In genomic region chr7:76343931-76344321, GRCh38 we compare ENCODE assay signal across 18 cellular contexts. TPM values are rescaled to one million over a fixed set of nuclear protein-coding genes. Genes with fewer than 3 reads are reported as not detected.
DNase-seq lines count a peak whose midpoint lies in the region; ATAC-seq and TF ChIP-seq lines count a peak whose summit lies in the region.
"Had no signal": no experiment of that assay in that cellular context is flagged by ENCODE, and none has a peak within 500 bp of the region (broad histone marks: within the 10 kb centered on the region; RNA-seq: fewer than 3 reads in every experiment).

No MANE protein-coding gene starts in this region.

- no peak for TF ChIP-seq EP300 in SK-N-SH (IDR thresholded peaks at IDR 0.05; ENCODE audit: borderline replicate concordance in 1 of 2, low read depth in 1 of 2, low read length in 1 of 2)

- no peak overlapping the region for H3K4me3 ChIP-seq in left ventricle myocardium inferior
- no peak overlapping the region for H3K4me3 ChIP-seq in right atrium auricular region
- H3K4me3 ChIP-seq in subcutaneous abdominal adipose tissue (ENCODE audit: low read depth in 1 of 5, low read length in 5 of 5), result no peak overlapping the region
- H3K4me3 ChIP-seq in SK-N-SH (ENCODE audit: low read depth in 2 of 2, low read length in 1 of 2), result no peak overlapping the region

- H3K4me1 Mint-ChIP-seq in activated T-helper 1 cell treated with anti-CD3 and anti-CD28 coated beads, Interleukin-12 subunit alpha, Interleukin-12 subunit beta, Interleukin-2, Interleukin-4 antibody, amounts not matched to agents 30 ng/mL and 10 ng/mL and 1 ng/mL, durations not matched to agents 14 hours and 24 hours and 36 hours (ENCODE audit: low read depth), result peaks cover 65% of the 10 kb centered on the region

- H3K9me2 ChIP-seq in SK-N-SH, result no peaks in the 10 kb centered on the region

- H3K4me3 Mint-ChIP-seq in activated T-helper 1 cell treated with anti-CD3 and anti-CD28 coated beads, Interleukin-12 subunit alpha, Interleukin-12 subunit beta, Interleukin-2, Interleukin-4 antibody, amounts not matched to agents 30 ng/mL and 10 ng/mL and 1 ng/mL, durations not matched to agents 14 hours and 24 hours and 36 hours, result no peak overlapping the region

- peaks cover 60% of the 10 kb centered on the region for H3K36me3 Mint-ChIP-seq in activated T-helper 1 cell treated with anti-CD3 and anti-CD28 coated beads, Interleukin-12 subunit alpha, Interleukin-12 subunit beta, Interleukin-2, Interleukin-4 antibody, amounts not matched to agents 30 ng/mL and 10 ng/mL and 1 ng/mL, durations not matched to agents 14 hours and 24 hours and 36 hours (ENCODE audit: low read depth)

- no peaks in the 10 kb centered on the region for H3K9me3 Mint-ChIP-seq in activated T-helper 1 cell treated with anti-CD3 and anti-CD28 coated beads, Interleukin-12 subunit alpha, Interleukin-12 subunit beta, Interleukin-2, Interleukin-4 antibody, amounts not matched to agents 30 ng/mL and 10 ng/mL and 1 ng/mL, durations not matched to agents 14 hours and 24 hours and 36 hours

- CTCF ChIA-PET in SK-N-SH (lab: Yijun Ruan, JAX), result interaction anchor here (0.9 to 1.4 kb wide), 3 partner anchors 10 to 12 kb away, joined by 3 read pairs; no protein-coding TSS in a partner anchor

- no peak for TF ChIP-seq RAD21 in SK-N-SH (IDR thresholded peaks at IDR 0.05; ENCODE audit: low read length)

- no peak overlapping the region for H2AFZ ChIP-seq in SK-N-SH (ENCODE audit: low read depth)

- H3K27ac Mint-ChIP-seq in activated T-helper 1 cell treated with anti-CD3 and anti-CD28 coated beads, Interleukin-12 subunit alpha, Interleukin-12 subunit beta, Interleukin-2, Interleukin-4 antibody, amounts not matched to agents 30 ng/mL and 10 ng/mL and 1 ng/mL, durations not matched to agents 14 hours and 24 hours and 36 hours, result peak overlapping the region; percentile 1

- H3K4me2 ChIP-seq in SK-N-SH, result no peak overlapping the region

- peaks cover 72% of the 10 kb centered on the region for H3K36me3 ChIP-seq in left ventricle myocardium inferior
- peaks cover 64% of the 10 kb centered on the region for H3K36me3 ChIP-seq in right atrium auricular region
- peaks cover 22 to 68% (median 50%) of the 10 kb centered on the region in 5 donors for H3K36me3 ChIP-seq in subcutaneous abdominal adipose tissue (ENCODE audit: control insufficient read depth in 5 of 5, insufficient read depth in 5 of 5, low read length in 5 of 5)
- peaks cover 58 to 89% of the 10 kb centered on the region in 2 experiments for H3K36me3 ChIP-seq in SK-N-SH (replicated peaks in 1 of 2; ENCODE audit: control insufficient read depth in 1 of 2, insufficient read depth in 2 of 2, low read length in 1 of 2)

- H3K27me3 ChIP-seq in left ventricle myocardium inferior (ENCODE audit: low read depth), result no peaks in the 10 kb centered on the region
- no peaks in the 10 kb centered on the region for H3K27me3 ChIP-seq in right atrium auricular region
- no peaks in the 10 kb centered on the region for H3K27me3 ChIP-seq in subcutaneous abdominal adipose tissue (ENCODE audit: control insufficient read depth in 5 of 5, insufficient read depth in 4 of 5, low read length in 5 of 5)
- no peaks in the 10 kb centered on the region for H3K27me3 ChIP-seq in SK-N-SH (ENCODE audit: insufficient read depth)

- intact Hi-C loops in left ventricle myocardium inferior (cut with micrococcal nuclease), result no loop called here
- intact Hi-C loops in activated T-helper 1 cell treated with anti-CD3 and anti-CD28 coated beads, Interleukin-12 subunit alpha, Interleukin-12 subunit beta, Interleukin-2, Interleukin-4 antibody, amounts not matched to agents 30 ng/mL and 10 ng/mL and 1 ng/mL, durations not matched to agents 14 hours and 24 hours and 36 hours (cut with micrococcal nuclease), result loop anchor here (2.0 kb wide), 1 partner anchor 13 kb away; no protein-coding TSS in a partner anchor

- H4K20me1 ChIP-seq in SK-N-SH (ENCODE audit: insufficient read depth), result peaks cover 99% of the 10 kb centered on the region

- 96% methylated on average over 6 of the region's 6 CpGs for WGBS in SK-N-SH (ENCODE audit: low lambda C conversion rate)

- peaks cover 54% of the 10 kb centered on the region for H3F3A ChIP-seq in SK-N-SH (replicated peaks; ENCODE audit: insufficient read depth)

- H3K79me2 ChIP-seq in SK-N-SH (ENCODE audit: insufficient read depth), result peaks cover 100% of the 10 kb centered on the region

- TF ChIP-seq CTCF in left ventricle myocardium inferior (IDR thresholded peaks at IDR 0.05; ENCODE audit: borderline replicate concordance), result no peak
- no peak for TF ChIP-seq CTCF in right atrium auricular region (IDR thresholded peaks at IDR 0.05)
- TF ChIP-seq CTCF in SK-N-SH (IDR thresholded peaks at IDR 0.05), result no peak

- H3K27ac ChIP-seq in left ventricle myocardium inferior (replicated peaks) (peak overlapping the region; percentile 11), right atrium auricular region (no peak overlapping the region), subcutaneous abdominal adipose tissue (ENCODE audit: low read depth, low read length) (peak overlapping the region; percentile 62), SK-N-SH (ENCODE audit: low read depth in 2 of 2, low read length in 1 of 2) (no peak overlapping the region)
- H3K27ac ChIP-seq: C4-2B had no signal

- DNase-seq in left ventricle myocardium inferior, result no peak
- DNase-seq in right atrium auricular region (ENCODE audit: low spot score), result no peak
- DNase-seq in activated T-helper 1 cell treated with anti-CD3 and anti-CD28 coated beads, Interleukin-12 subunit alpha, Interleukin-12 subunit beta, Interleukin-2, Interleukin-4 antibody, amounts not matched to agents 30 ng/mL and 10 ng/mL and 1 ng/mL, durations not matched to agents 14 hours and 24 hours and 36 hours (ENCODE audit: low spot score), result no peak
- DNase-seq in left lobe of liver (ENCODE audit: low spot score), result no peak
- DNase-seq in GOT3 (lab: John Stamatoyannopoulos, UW), result no peak
- DNase-seq in pons (ENCODE audit: low spot score), result no peak
- no peak for DNase-seq in SK-N-SH
- DNase-seq: COR-L47, H7, Kasumi-1, NCI-H1930, NCI-H2171 treated with DMSO at 0.1 percent for 48 hours, NCI-H510A, NCI-H82, SHP77 had no signal

- H3K4me1 ChIP-seq in left ventricle myocardium inferior, result peaks cover 100% of the 10 kb centered on the region
- H3K4me1 ChIP-seq in right atrium auricular region, result peaks cover 0 to 73% of the 10 kb centered on the region in 2 donors
- H3K4me1 ChIP-seq in subcutaneous abdominal adipose tissue (ENCODE audit: control insufficient read depth in 5 of 5, insufficient read depth in 5 of 5, low read length in 5 of 5), result peaks cover 5 to 68% (median 63%) of the 10 kb centered on the region in 5 donors
- H3K4me1 ChIP-seq in SK-N-SH (ENCODE audit: control insufficient read depth in 1 of 2, insufficient read depth in 2 of 2, low read depth in 1 of 2, low read length in 1 of 2), result peaks cover 3 to 13% of the 10 kb centered on the region in 2 experiments; a peak in 3 of 4 replicates

- POLR2A ChIA-PET in SK-N-SH (lab: Yijun Ruan, JAX), result interaction anchor here (1.1 kb wide), 1 partner anchor 15 kb away, joined by 6 read pairs; the partner anchor contains the start of gene YWHAG

- no peaks in the 10 kb centered on the region for H3K9me3 ChIP-seq in left ventricle myocardium inferior (replicated peaks)
- H3K9me3 ChIP-seq in right atrium auricular region, result no peaks in the 10 kb centered on the region
- H3K9me3 ChIP-seq in subcutaneous abdominal adipose tissue (ENCODE audit: control insufficient read depth in 5 of 5, low read length in 5 of 5), result no peaks in the 10 kb centered on the region
- H3K9me3 ChIP-seq in SK-N-SH, result no peaks in the 10 kb centered on the region

- H3K9ac ChIP-seq in subcutaneous abdominal adipose tissue (ENCODE audit: low read length in 5 of 5) (no peak overlapping the region), SK-N-SH (no peak overlapping the region)

- no peaks in the 10 kb centered on the region for H3K27me3 Mint-ChIP-seq in activated T-helper 1 cell treated with anti-CD3 and anti-CD28 coated beads, Interleukin-12 subunit alpha, Interleukin-12 subunit beta, Interleukin-2, Interleukin-4 antibody, amounts not matched to agents 30 ng/mL and 10 ng/mL and 1 ng/mL, durations not matched to agents 14 hours and 24 hours and 36 hours (ENCODE audit: insufficient read depth)

- ATAC-seq in left lobe of liver, result peak; percentile 87
- ATAC-seq: Panc1 had no signal

TF ChIP-seq in SK-N-SH, 30 proteins besides CTCF, POLR2A, EP300 and RAD21 (continues in another document):
- TF ChIP-seq FOXM1 (IDR thresholded peaks at IDR 0.05; ENCODE audit: low read depth) (no peak), FOSL2 (IDR thresholded peaks at IDR 0.05; ENCODE audit: borderline replicate concordance, low read depth) (no peak), TAF1 (IDR thresholded peaks at IDR 0.05; ENCODE audit: borderline replicate concordance, low read depth, low read length) (no peak), CHD2 (IDR thresholded peaks at IDR 0.05; ENCODE audit: low read length, partially characterized antibody) (no peak), NFIC (IDR thresholded peaks at IDR 0.05; ENCODE audit: borderline replicate concordance) (no peak), NRF1 (IDR thresholded peaks at IDR 0.05; ENCODE audit: low read depth, low read length) (no peak), GATA2 (CRISPR knock-in tag; IDR thresholded peaks at IDR 0.05) (no peak), FOXJ3 (CRISPR knock-in tag; IDR thresholded peaks at IDR 0.05) (no peak)

RNA-seq across cellular contexts. Expression of gene YWHAG, which starts 14.9 kb away (rescaled TPM):
- 223 TPM for total RNA-seq in left ventricle myocardium inferior
- total RNA-seq in right atrium auricular region, result 100 to 1,000 TPM; 132 to 153 TPM
- total RNA-seq in activated T-helper 1 cell treated with anti-CD3 and anti-CD28 coated beads, Interleukin-12 subunit alpha, Interleukin-12 subunit beta, Interleukin-2, Interleukin-4 antibody, amounts not matched to agents 30 ng/mL and 10 ng/mL and 1 ng/mL, durations not matched to agents 14 hours and 24 hours and 36 hours, result 165 and 167 TPM in 2 replicates
- 44.8 TPM for total RNA-seq in left lobe of liver
- 60.4 and 78.0 TPM in 2 replicates for polyA plus RNA-seq in SK-N-SH (2012; rRNA removed)
- 69.7 and 76.5 TPM in 2 replicates for polyA plus RNA-seq in SK-N-SH (2012; cell fraction: cytosol; rRNA removed)
- 49.2 and 56.0 TPM in 2 replicates for polyA plus RNA-seq in SK-N-SH (2012; cell fraction: nucleus; rRNA removed)

RNA-seq across cellular contexts. Expression of gene HSPB1, which starts 41.5 kb away (rescaled TPM):
- total RNA-seq in left ventricle myocardium inferior, result 2,037 TPM
- 1,000 to 10,000 TPM; 1,006 to 1,433 TPM for total RNA-seq in right atrium auricular region
- total RNA-seq in activated T-helper 1 cell treated with anti-CD3 and anti-CD28 coated beads, Interleukin-12 subunit alpha, Interleukin-12 subunit beta, Interleukin-2, Interleukin-4 antibody, amounts not matched to agents 30 ng/mL and 10 ng/mL and 1 ng/mL, durations not matched to agents 14 hours and 24 hours and 36 hours, result 78.4 and 87.2 TPM in 2 replicates
- 72.4 TPM for total RNA-seq in left lobe of liver
- polyA plus RNA-seq in SK-N-SH (2012; rRNA removed), result 439 and 824 TPM in 2 replicates
- 324 and 487 TPM in 2 replicates for polyA plus RNA-seq in SK-N-SH (2012; cell fraction: cytosol; rRNA removed)
- polyA plus RNA-seq in SK-N-SH (2012; cell fraction: nucleus; rRNA removed), result 369 and 776 TPM in 2 replicates

Comparison
In these comparisons a context has a peak if more than half of its experiments do, and no peak if none do; other contexts are left out.
1. H3K27ac ChIP-seq: peak in left ventricle myocardium inferior (single experiment) and subcutaneous abdominal adipose tissue (single experiment); none in right atrium auricular region (0 of 2) and SK-N-SH (0 of 2).
2. RNA of gene HSPB1, which starts 41.5 kb away (total RNA-seq): 2,037 TPM in left ventricle myocardium inferior (single experiment) and 1,006 to 1,433 TPM in right atrium auricular region; 78.4 to 87.2 TPM in activated T-helper 1 cell treated with anti-CD3 and anti-CD28 coated beads, Interleukin-12 subunit alpha, Interleukin-12 subunit beta, Interleukin-2, Interleukin-4 antibody, amounts not matched to agents 30 ng/mL and 10 ng/mL and 1 ng/mL, durations not matched to agents 14 hours and 24 hours and 36 hours and 72.4 TPM in left lobe of liver (single experiment); every median in the first group is over 10 times any median in the second.